22 cellular contexts compared by ENCODE assay signal in genomic region chr13:40170982-40171381, GRCh38.
A peak's percentile ranks its signal among the peaks of the same experiment; 100 is the strongest.
DNase-seq lines count a peak whose midpoint lies in the region; ATAC-seq and TF ChIP-seq lines count a peak whose summit lies in the region.
"Had no signal": no experiment of that assay in that cellular context is flagged by ENCODE, and none has a peak within 500 bp of the region (broad histone marks: within the 10 kb centered on the region; RNA-seq: fewer than 3 reads in every experiment).

No MANE protein-coding gene starts in this region.

- H3K36me3 ChIP-seq in heart right ventricle (no peaks in the 10 kb centered on the region), suprapubic skin (no peaks in the 10 kb centered on the region)
- H3K36me3 ChIP-seq: vagina had no signal

- no peak for TF ChIP-seq POLR2A in suprapubic skin (IDR thresholded peaks at IDR 0.05)

- H3K9me3 Mint-ChIP-seq in endothelial cell (ENCODE audit: unreplicated experiment) = no peaks in the 10 kb centered on the region
- H3K9me3 Mint-ChIP-seq: activated B cell treated with CpG ODN at 0.5 μM for 24 hours; activated naive CD8-positive, alpha-beta T cell treated with anti-CD3 and anti-CD28 coated beads, Interleukin-2, amount 10 ng/mL, durations not matched to agents 7 days and 5 days; CD8-positive, alpha-beta memory T cell; nephron; T-helper 1 cell treated with Interleukin-12 subunit alpha and Interleukin-12 subunit beta and Interleukin-4 antibody, amounts not matched to agents 30 μg/mL and 1 μg/mL, for 36 hours had no signal

- intact Hi-C loops in heart right ventricle (cut with DNase I) = no loop called here

- no peaks in the 10 kb centered on the region for H3K27me3 Mint-ChIP-seq in endothelial cell (ENCODE audit: unreplicated experiment)
- H3K27me3 Mint-ChIP-seq: CD8-positive, alpha-beta memory T cell had no signal

- H3K4me1 ChIP-seq in heart right ventricle (peaks cover 0 to 13% (median 4%) of the 10 kb centered on the region in 9 donors), suprapubic skin (peaks cover 29% of the 10 kb centered on the region)

- H3K36me3 Mint-ChIP-seq in endothelial cell (ENCODE audit: low read depth, unreplicated experiment) = no peaks in the 10 kb centered on the region

- WGBS in heart right ventricle, 2 donors = 72 to 86% methylated on average over 3 of the region's 3 CpGs
- 90% methylated on average over 3 of the region's 3 CpGs for WGBS in suprapubic skin

- H3K4me3 Mint-ChIP-seq in endothelial cell (ENCODE audit: unreplicated experiment) = no peak overlapping the region
- H3K4me3 Mint-ChIP-seq: activated B cell treated with CpG ODN at 0.5 μM for 24 hours; activated naive CD8-positive, alpha-beta T cell treated with anti-CD3 and anti-CD28 coated beads, Interleukin-2, amount 10 ng/mL, durations not matched to agents 7 days and 5 days; CD8-positive, alpha-beta memory T cell; nephron; T-helper 1 cell treated with Interleukin-12 subunit alpha and Interleukin-12 subunit beta and Interleukin-4 antibody, amounts not matched to agents 30 μg/mL and 1 μg/mL, for 36 hours had no signal

- H3K27me3 ChIP-seq in heart right ventricle (peaks cover 0 to 8% (median 0%) of the 10 kb centered on the region in 7 donors), suprapubic skin (no peaks in the 10 kb centered on the region)
- H3K27me3 ChIP-seq: vagina had no signal

- H3K27ac Mint-ChIP-seq in endothelial cell (ENCODE audit: unreplicated experiment) = no peak overlapping the region
- H3K27ac Mint-ChIP-seq: activated B cell treated with CpG ODN at 0.5 μM for 24 hours; activated naive CD8-positive, alpha-beta T cell treated with anti-CD3 and anti-CD28 coated beads, Interleukin-2, amount 10 ng/mL, durations not matched to agents 7 days and 5 days; CD8-positive, alpha-beta memory T cell; T-helper 1 cell treated with Interleukin-12 subunit alpha and Interleukin-12 subunit beta and Interleukin-4 antibody, amounts not matched to agents 30 μg/mL and 1 μg/mL, for 36 hours had no signal

- H3K9me3 ChIP-seq in heart right ventricle (no peaks in the 10 kb centered on the region), suprapubic skin (no peaks in the 10 kb centered on the region)
- H3K9me3 ChIP-seq: vagina had no signal

- H3K27ac ChIP-seq in heart right ventricle (no peak overlapping the region), suprapubic skin (no peak overlapping the region)
- H3K27ac ChIP-seq: KMS-11, vagina had no signal

- H3K4me3 ChIP-seq in heart right ventricle (no peak overlapping the region), suprapubic skin (no peak overlapping the region)
- H3K4me3 ChIP-seq: lung, vagina had no signal

- no peaks in the 10 kb centered on the region for H3K4me1 Mint-ChIP-seq in endothelial cell (ENCODE audit: unreplicated experiment)
- H3K4me1 Mint-ChIP-seq: activated B cell treated with CpG ODN at 0.5 μM for 24 hours had no signal

- TF ChIP-seq EP300 in suprapubic skin (IDR thresholded peaks at IDR 0.05) = no peak

- ATAC-seq in heart right ventricle = peak in 7 of 8 donors; percentile 44 to 94 (median 80)

- no peak for TF ChIP-seq CTCF in heart right ventricle (IDR thresholded peaks at IDR 0.05)
- no peak for TF ChIP-seq CTCF in suprapubic skin (IDR thresholded peaks at IDR 0.05)
- no peak for TF ChIP-seq CTCF in endothelial cell (IDR thresholded peaks at IDR 0.05; ENCODE audit: unreplicated experiment)

- DNase-seq in activated T-cell treated with anti-CD3 and anti-CD28 coated beads for 24 hours (ENCODE audit: low read depth) = peak; percentile 46
- DNase-seq in activated T-cell treated with anti-CD3 and anti-CD28 coated beads, Interleukin-2, amount 50 U/mL, for 1 hour = no peak
- peak; percentile 39 to 64 for DNase-seq in activated CD4-positive, alpha-beta T cell treated with anti-CD3 and anti-CD28 coated beads, Interleukin-2, amount 50 U/mL, for 48 hours
- DNase-seq in heart right ventricle = no peak
- peak in 2 of 3 donors; percentile 33 to 61 for DNase-seq in stimulated activated CD4-positive, alpha-beta T cell treated with anti-CD3 and anti-CD28 coated beads, TNF-alpha, amount 100 ng/mL, for 48 hours (ENCODE audit: low read depth in 3 of 3)
- no peak for DNase-seq in suprapubic skin (ENCODE audit: low spot score in 2 of 2)
- no peak for DNase-seq in HUDEP-2 (lab: John Stamatoyannopoulos, UW; ENCODE audit: unreplicated experiment in 76 of 76)
- no peak for DNase-seq in endothelial cell (ENCODE audit: low spot score)
- DNase-seq: activated B cell treated with CpG ODN at 0.5 μM for 24 hours; activated naive CD8-positive, alpha-beta T cell treated with anti-CD3 and anti-CD28 coated beads, Interleukin-2, amount 10 ng/mL, durations not matched to agents 7 days and 5 days; CD8-positive, alpha-beta memory T cell; central memory CD4-positive, alpha-beta T cell; foreskin melanocyte; NCI-H1417; NCI-H2227 treated with DMSO at 0.1 percent for 48 hours; NK-92 treated with Interleukin-12 subunit alpha and Interleukin-12 subunit beta, amount 100 ng/mL, for 24 hours; SHP77 treated with DMSO at 0.1 percent for 48 hours had no signal

Comparison
In these comparisons a context has a peak if more than half of its experiments do, and no peak if none do; other contexts are left out.
1. DNase-seq: peak in activated T-cell treated with anti-CD3 and anti-CD28 coated beads for 24 hours (single experiment), activated CD4-positive, alpha-beta T cell treated with anti-CD3 and anti-CD28 coated beads, Interleukin-2, amount 50 U/mL, for 48 hours (2 of 2) and stimulated activated CD4-positive, alpha-beta T cell treated with anti-CD3 and anti-CD28 coated beads, TNF-alpha, amount 100 ng/mL, for 48 hours (2 of 3); none in activated T-cell treated with anti-CD3 and anti-CD28 coated beads, Interleukin-2, amount 50 U/mL, for 1 hour (single experiment), heart right ventricle (0 of 2), suprapubic skin (0 of 2), HUDEP-2 (0 of 76) and endothelial cell (single experiment).